ENCODE assay signal across 19 cellular contexts in genomic region chr17:68170246-68170645, GRCh38.
DNase-seq lines count a peak whose midpoint lies in the region; ATAC-seq, FAIRE-seq and TF ChIP-seq lines count a peak whose summit lies in the region.
"Had no signal": no experiment of that assay in that cellular context is flagged by ENCODE, and none has a peak within 500 bp of the region (broad histone marks: within the 10 kb centered on the region; RNA-seq: fewer than 3 reads in every experiment).

No MANE protein-coding gene starts in this region.

- H3K36me3 Mint-ChIP-seq in Caco-2 (ENCODE audit: insufficient read depth, unreplicated experiment) (peaks cover 12% of the 10 kb centered on the region), endodermal cell (ENCODE audit: low read depth) (no peaks in the 10 kb centered on the region), type B pancreatic cell (no peaks in the 10 kb centered on the region)
- H3K36me3 Mint-ChIP-seq: CD8-positive, alpha-beta T cell had no signal

- H3K4me1 ChIP-seq in HepG2 (ENCODE audit: insufficient read depth, low read length) (peaks cover 33% of the 10 kb centered on the region), right lobe of liver (no peaks in the 10 kb centered on the region), Caco-2 (no peaks in the 10 kb centered on the region), endodermal cell (ENCODE audit: control insufficient read depth, insufficient read depth, low read length) (no peaks in the 10 kb centered on the region), tibial nerve (no peaks in the 10 kb centered on the region)

- CTCF ChIA-PET in HepG2 (lab: Yijun Ruan, JAX; ENCODE audit: low intra/inter-chr PET ratio, low total read pairs) (no interaction called here), Caco-2 (lab: Charles Lee) (interaction anchor here (0.7 kb wide), 1 partner anchor 115 kb away, joined by 6 read pairs; no protein-coding TSS in a partner anchor)

- H3K9ac ChIP-seq in HepG2 (ENCODE audit: insufficient read depth, low read depth, low read length): no peak overlapping the region; the same call in 1 of the 2 replicates
- H3K9ac ChIP-seq in endodermal cell (ENCODE audit: extremely low read depth, low read length, poor library complexity, severe bottlenecking): no peak overlapping the region
- H3K9ac ChIP-seq: GM23248 had no signal

- WGBS in HepG2 (ENCODE audit: low lambda C conversion rate): 8% methylated on average over 3 of the region's 3 CpGs
- 60% methylated on average over 1 of the region's 3 CpGs for WGBS in right lobe of liver (ENCODE audit: insufficient coverage, low coverage, low lambda C conversion rate, missing lambda C conversion rate)
- 90% methylated on average over 3 of the region's 3 CpGs; no CpG with 5 or more reads in 1 of the 2 experiments for WGBS in endodermal cell (ENCODE audit: insufficient coverage in 1 of 2, insufficient read length in 1 of 2), 2 experiments
- WGBS in tibial nerve, 2 donors: 85 to 88% methylated on average over 3 of the region's 3 CpGs

- no peak overlapping the region for H2AFZ ChIP-seq in HepG2 (ENCODE audit: low read length)
- H2AFZ ChIP-seq: GM23248 had no signal

- H3K27me3 Mint-ChIP-seq in Caco-2 (ENCODE audit: insufficient read depth, unreplicated experiment) (no peaks in the 10 kb centered on the region), endodermal cell (ENCODE audit: insufficient read depth) (peaks cover 20% of the 10 kb centered on the region), type B pancreatic cell (no peaks in the 10 kb centered on the region)

- no peak for DNase-seq in HepG2 (ENCODE audit: low spot score)
- no peak for DNase-seq in right lobe of liver
- DNase-seq in Caco-2: no peak
- peak; percentile 41 for DNase-seq in endodermal cell
- peak; percentile 43 for DNase-seq in type B pancreatic cell (ENCODE audit: extremely low spot score, unreplicated experiment)
- DNase-seq in tibial nerve (ENCODE audit: low spot score in 2 of 2): no peak
- DNase-seq in stimulated activated CD4-positive, alpha-beta T cell treated with anti-CD3 and anti-CD28 coated beads, Interleukin-15, amount 100 ng/mL, for 24 hours: no peak
- DNase-seq: C1 segment of cervical spinal cord, DMS 273 treated with DMSO at 0.1 percent for 48 hours, DMS79, EL, GDM1, GM23248, H9 had no signal

- TF ChIP-seq POLR2A in HepG2 (IDR thresholded peaks at IDR 0.05; ENCODE audit: insufficient read depth in 1 of 2, low read depth in 2 of 2, low read length in 2 of 2) (no peak), right lobe of liver (IDR thresholded peaks at IDR 0.05) (no peak), tibial nerve (IDR thresholded peaks at IDR 0.05) (no peak)

- no peak for TF ChIP-seq CTCF in HepG2 (CRISPR knock-in tag; IDR thresholded peaks at IDR 0.05)
- TF ChIP-seq CTCF in right lobe of liver (IDR thresholded peaks at IDR 0.05): no peak
- TF ChIP-seq CTCF in Caco-2 (IDR thresholded peaks at IDR 0.05; ENCODE audit: insufficient read depth in 1 of 2, low read depth in 1 of 2, low read length in 1 of 2, severe bottlenecking in 1 of 2, unreplicated experiment in 1 of 2): no peak
- TF ChIP-seq CTCF in endodermal cell (conservative IDR thresholded peaks at IDR 0.05): no peak
- no peak for TF ChIP-seq CTCF in type B pancreatic cell (conservative IDR thresholded peaks at IDR 0.05)
- no peak for TF ChIP-seq CTCF in tibial nerve (IDR thresholded peaks at IDR 0.05)

- peaks cover 0 to 14% of the 10 kb centered on the region in 2 experiments; a peak in 2 of 5 replicates for H3K27me3 ChIP-seq in HepG2 (ENCODE audit: control insufficient read depth in 1 of 2, insufficient read depth in 2 of 2, low read length in 2 of 2)
- no peaks in the 10 kb centered on the region for H3K27me3 ChIP-seq in right lobe of liver
- H3K27me3 ChIP-seq in Caco-2 (replicated peaks; ENCODE audit: control insufficient read depth, insufficient read depth, low read length): no peaks in the 10 kb centered on the region; the same call in 1 of the 2 replicates
- H3K27me3 ChIP-seq in endodermal cell (ENCODE audit: control insufficient read depth, insufficient read depth, low read length, poor library complexity, severe bottlenecking): peaks cover 4% of the 10 kb centered on the region
- no peaks in the 10 kb centered on the region for H3K27me3 ChIP-seq in tibial nerve

- H3K27ac ChIP-seq in HepG2 (ENCODE audit: extremely low read length, insufficient read depth, low read length) (no peak overlapping the region), right lobe of liver (no peak overlapping the region), endodermal cell (ENCODE audit: low read depth, low read length) (no peak overlapping the region), tibial nerve (no peak overlapping the region)
- H3K27ac ChIP-seq: GM23248 had no signal

- TF ChIP-seq EP300 in HepG2 (IDR thresholded peaks at IDR 0.05; ENCODE audit: low read depth in 2 of 2, low read length in 2 of 2) (no peak), HepG2 (CRISPR knock-in tag; IDR thresholded peaks at IDR 0.05; ENCODE audit: borderline replicate concordance) (no peak), tibial nerve (IDR thresholded peaks at IDR 0.05) (no peak)

- no TSS peak for BruUV-seq in HepG2 (replicated peaks; lab: Mats Ljungman, UMichigan)
- no TSS peak for BruUV-seq in Caco-2 (replicated peaks; lab: Mats Ljungman, UMichigan)

- TF ChIP-seq RAD21 in HepG2 (CRISPR knock-in tag; IDR thresholded peaks at IDR 0.05): no peak

- H3K4me1 Mint-ChIP-seq in Caco-2 (ENCODE audit: low read depth, unreplicated experiment) (no peaks in the 10 kb centered on the region), endodermal cell (no peaks in the 10 kb centered on the region), type B pancreatic cell (ENCODE audit: unreplicated experiment) (no peaks in the 10 kb centered on the region)
- H3K4me1 Mint-ChIP-seq: H9 had no signal

- intact Hi-C loops in HepG2 (cut with micrococcal nuclease; ENCODE audit: unreplicated experiment) (no loop called here), right lobe of liver (cut with DNase I) (loop anchor here (10.0 kb wide), 1 partner anchor 295 kb away; no protein-coding TSS in a partner anchor), Caco-2 (cut with micrococcal nuclease; ENCODE audit: unreplicated experiment) (loop anchor here (5.0 to 10.0 kb wide), 2 partner anchors 77 to 585 kb away; partner anchors contain the start of gene AMZ2)

- no peaks in the 10 kb centered on the region for H4K20me1 ChIP-seq in HepG2 (ENCODE audit: insufficient read depth, low read length)

- H3K9me3 ChIP-seq in HepG2 (ENCODE audit: low read length): no peaks in the 10 kb centered on the region
- H3K9me3 ChIP-seq in right lobe of liver: no peaks in the 10 kb centered on the region
- no peaks in the 10 kb centered on the region for H3K9me3 ChIP-seq in Caco-2
- H3K9me3 ChIP-seq in endodermal cell (ENCODE audit: control insufficient read depth, low read length): no peaks in the 10 kb centered on the region
- H3K9me3 ChIP-seq in tibial nerve: no peaks in the 10 kb centered on the region

- H3K4me3 ChIP-seq in HepG2 (replicated peaks in 1 of 3; ENCODE audit: insufficient read depth in 1 of 3, low read depth in 2 of 3, low read length in 3 of 3) (0 out of 6 replicates have a peak overlapping the region, but pooled peaks of 1 of the 3 experiments have one; percentile 23), right lobe of liver (no peak overlapping the region), Caco-2 (ENCODE audit: low read depth, low read length) (no peak overlapping the region), endodermal cell (ENCODE audit: low read length) (no peak overlapping the region), tibial nerve (no peak overlapping the region)
- H3K4me3 ChIP-seq: GM12878, GM23248 had no signal

- H3K36me3 ChIP-seq in HepG2 (replicated peaks in 1 of 2; ENCODE audit: control insufficient read depth in 1 of 2, insufficient read depth in 2 of 2, low read length in 2 of 2) (no peaks in the 10 kb centered on the region), right lobe of liver (no peaks in the 10 kb centered on the region), Caco-2 (ENCODE audit: control insufficient read depth, insufficient read depth, low read length) (no peaks in the 10 kb centered on the region), endodermal cell (ENCODE audit: control insufficient read depth, insufficient read depth, low read length) (no peaks in the 10 kb centered on the region), tibial nerve (peaks cover 0 to 7% (median 0%) of the 10 kb centered on the region in 3 donors)

- ATAC-seq in HepG2 (peak; percentile 75), right lobe of liver (no peak)
- ATAC-seq: CD8-positive, alpha-beta T cell; GM12878; HCT116 had no signal

- no peak overlapping the region for H3K27ac Mint-ChIP-seq in Caco-2 (ENCODE audit: unreplicated experiment)
- no peak overlapping the region for H3K27ac Mint-ChIP-seq in endodermal cell
- no peak overlapping the region for H3K27ac Mint-ChIP-seq in type B pancreatic cell
- H3K27ac Mint-ChIP-seq: CD8-positive, alpha-beta T cell; H9 had no signal

- no peaks in the 10 kb centered on the region for H3K79me2 ChIP-seq in HepG2 (ENCODE audit: insufficient read depth, low read length)

- no peak for FAIRE-seq in HepG2 (lab: Jason Lieb, UNC)
- FAIRE-seq: D721Med, GM12878, GM19239 had no signal

- POLR2A ChIA-PET in HepG2 (lab: Yijun Ruan, JAX): no interaction called here
- POLR2A ChIA-PET in Caco-2 (lab: Charles Lee): no interaction called here

- H3K9me3 Mint-ChIP-seq in Caco-2 (ENCODE audit: unreplicated experiment): no peaks in the 10 kb centered on the region
- H3K9me3 Mint-ChIP-seq in endodermal cell: peaks cover 6% of the 10 kb centered on the region
- no peaks in the 10 kb centered on the region for H3K9me3 Mint-ChIP-seq in type B pancreatic cell
- H3K9me3 Mint-ChIP-seq: CD8-positive, alpha-beta T cell; H9 had no signal

- in situ Hi-C loops in HepG2 (cut with HindIII; ENCODE audit: extremely low pct_ligation_motif_present, low pct_unique_long_range_greater_than_20kb): loop anchor here (5.0 to 25.0 kb wide), 2 partner anchors 292 to 592 kb away; no protein-coding TSS in a partner anchor

- H3K4me3 Mint-ChIP-seq in Caco-2 (ENCODE audit: unreplicated experiment) (peak overlapping the region; percentile 67), endodermal cell (no peak overlapping the region), type B pancreatic cell (no peak overlapping the region)
- H3K4me3 Mint-ChIP-seq: CD8-positive, alpha-beta T cell; H9 had no signal

- H3K4me2 ChIP-seq in HepG2 (ENCODE audit: low read depth, low read length): peak overlapping the region; percentile 66

TF ChIP-seq in HepG2, 621 proteins besides CTCF, POLR2A, EP300 and RAD21 (continues in another document):
- TF ChIP-seq ELF3 (CRISPR knock-in tag; IDR thresholded peaks at IDR 0.05) (no peak), NCOA1 (CRISPR knock-in tag; IDR thresholded peaks at IDR 0.05) (0 out of 2 replicates have a peak, but pooled peaks have one; percentile 17)

Comparison
In these comparisons a context has a peak if more than half of its experiments do, and no peak if none do; other contexts are left out.
1. DNase-seq: peak in endodermal cell (single experiment) and type B pancreatic cell (single experiment); none in HepG2 (single experiment), right lobe of liver (0 of 3), Caco-2 (0 of 2), tibial nerve (0 of 2) and stimulated activated CD4-positive, alpha-beta T cell treated with anti-CD3 and anti-CD28 coated beads, Interleukin-15, amount 100 ng/mL, for 24 hours (single experiment).